1 cellular context compared by ENCODE assay signal in the genomic region with DNA sequence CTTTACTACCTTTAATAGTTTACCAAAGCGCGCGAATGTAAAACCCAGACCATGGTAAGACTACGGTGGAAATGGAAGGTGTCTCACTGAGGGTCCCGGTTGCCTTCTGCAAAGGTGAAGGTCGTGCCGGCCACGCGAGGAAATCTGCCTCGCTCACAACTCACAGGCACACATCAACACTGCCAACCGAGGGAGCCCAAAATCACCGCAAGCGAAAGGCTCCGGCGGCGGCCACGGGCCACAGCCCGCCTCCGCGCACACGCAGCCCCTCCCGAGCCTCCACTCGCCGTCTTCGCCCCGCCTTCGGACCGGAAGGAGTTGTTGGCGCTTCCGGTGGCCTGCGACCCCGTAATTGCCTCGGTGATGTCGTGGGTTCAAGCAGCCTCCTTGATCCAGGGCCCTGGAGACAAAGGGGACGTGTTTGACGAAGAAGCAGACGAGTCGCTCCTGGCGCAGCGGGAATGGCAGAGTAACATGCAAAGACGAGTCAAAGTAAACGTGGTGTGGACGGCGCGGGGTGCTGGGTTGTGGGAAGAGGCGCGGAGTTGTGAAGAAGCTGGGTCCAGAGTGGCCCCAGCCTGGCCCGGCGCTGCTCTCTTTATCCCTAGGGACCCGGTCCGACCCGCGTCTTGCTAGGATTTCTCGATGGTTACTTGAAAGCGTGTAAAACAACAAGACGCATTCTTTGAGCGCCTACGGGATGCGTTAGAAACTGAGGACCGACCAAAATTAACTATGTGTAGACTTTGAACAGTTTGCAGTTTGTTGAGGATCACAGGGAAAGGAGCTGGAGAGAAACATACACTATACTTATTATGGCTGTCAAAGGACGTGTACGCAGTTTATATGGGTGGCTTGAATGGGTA.
TF ChIP-seq lines count a peak whose summit lies in the region.

A gene with protein sequence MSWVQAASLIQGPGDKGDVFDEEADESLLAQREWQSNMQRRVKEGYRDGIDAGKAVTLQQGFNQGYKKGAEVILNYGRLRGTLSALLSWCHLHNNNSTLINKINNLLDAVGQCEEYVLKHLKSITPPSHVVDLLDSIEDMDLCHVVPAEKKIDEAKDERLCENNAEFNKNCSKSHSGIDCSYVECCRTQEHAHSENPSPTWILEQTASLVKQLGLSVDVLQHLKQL (plus strand): TSS at position 349 of the 866 bp plus-strand sequence. CDS start 15 bp downstream, at position 364.

TF ChIP-seq in HepG2, 621 proteins besides CTCF, POLR2A, EP300 and RAD21 (continued from another document and continues in another):
- TF ChIP-seq, protein P1, sequence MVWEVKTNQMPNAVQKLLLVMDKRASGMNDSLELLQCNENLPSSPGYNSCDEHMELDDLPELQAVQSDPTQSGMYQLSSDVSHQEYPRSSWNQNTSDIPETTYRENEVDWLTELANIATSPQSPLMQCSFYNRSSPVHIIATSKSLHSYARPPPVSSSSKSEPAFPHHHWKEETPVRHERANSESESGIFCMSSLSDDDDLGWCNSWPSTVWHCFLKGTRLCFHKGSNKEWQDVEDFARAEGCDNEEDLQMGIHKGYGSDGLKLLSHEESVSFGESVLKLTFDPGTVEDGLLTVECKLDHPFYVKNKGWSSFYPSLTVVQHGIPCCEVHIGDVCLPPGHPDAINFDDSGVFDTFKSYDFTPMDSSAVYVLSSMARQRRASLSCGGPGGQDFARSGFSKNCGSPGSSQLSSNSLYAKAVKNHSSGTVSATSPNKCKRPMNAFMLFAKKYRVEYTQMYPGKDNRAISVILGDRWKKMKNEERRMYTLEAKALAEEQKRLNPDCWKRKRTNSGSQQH (CRISPR knock-in tag; IDR thresholded peaks at IDR 0.05; ENCODE audit: low read depth) = peak; percentile 89
- TF ChIP-seq PITX1 (CRISPR knock-in tag; IDR thresholded peaks at IDR 0.05) (peak; percentile 84; the same call in 1 of the 2 replicates), SUZ12 (IDR thresholded peaks at IDR 0.05; ENCODE audit: low read depth, low read length) (no peak), HNRNPL (IDR thresholded peaks at IDR 0.05; ENCODE audit: low read depth, low read length) (0 out of 2 replicates have a peak, but pooled peaks have one; percentile 45), ZNF777 (CRISPR knock-in tag; IDR thresholded peaks at IDR 0.05) (peak; percentile 46; the same call in 1 of the 2 replicates), ZNF333 (CRISPR knock-in tag; IDR thresholded peaks at IDR 0.05; ENCODE audit: borderline replicate concordance) (peak; percentile 72; the same call in 1 of the 2 replicates), POGZ (CRISPR knock-in tag; IDR thresholded peaks at IDR 0.05) (peak; percentile 93), ZNF614 (CRISPR knock-in tag; IDR thresholded peaks at IDR 0.05; ENCODE audit: borderline replicate concordance) (peak; percentile 24; the same call in 1 of the 2 replicates), ZNF766 (CRISPR knock-in tag; IDR thresholded peaks at IDR 0.05; ENCODE audit: borderline replicate concordance) (peak; percentile 78; the same call in 1 of the 2 replicates), RXRB (CRISPR knock-in tag; IDR thresholded peaks at IDR 0.05; ENCODE audit: borderline replicate concordance) (peak; percentile 66), PAF1 (CRISPR knock-in tag; IDR thresholded peaks at IDR 0.05) (no peak), ZNF20 (CRISPR knock-in tag; IDR thresholded peaks at IDR 0.05) (no peak), ZBTB7B (CRISPR knock-in tag; IDR thresholded peaks at IDR 0.05) (peak; percentile 80; the same call in 1 of the 2 replicates), ZNF331 (CRISPR knock-in tag; IDR thresholded peaks at IDR 0.05) (0 out of 2 replicates have a peak, but pooled peaks have one; percentile 12), SOX6 (IDR thresholded peaks at IDR 0.05) (no peak), SOX6 (CRISPR knock-in tag; IDR thresholded peaks at IDR 0.05) (peak; percentile 69), RBM39 (IDR thresholded peaks at IDR 0.05; ENCODE audit: low read depth, low read length, poor library complexity, severe bottlenecking) (no peak), POLR2AphosphoS5 (IDR thresholded peaks at IDR 0.05; ENCODE audit: low read depth, low read length) (peak; percentile 98), PAX8 (CRISPR knock-in tag; IDR thresholded peaks at IDR 0.05; ENCODE audit: borderline replicate concordance) (0 out of 2 replicates have a peak, but pooled peaks have one; percentile 63), RBAK (CRISPR knock-in tag; IDR thresholded peaks at IDR 0.05) (no peak), ZNF274 (CRISPR knock-in tag; IDR thresholded peaks at IDR 0.05) (peak; percentile 75), DR1 (CRISPR knock-in tag; IDR thresholded peaks at IDR 0.05) (peak; percentile 83), ZNF234 (CRISPR knock-in tag; conservative IDR thresholded peaks at IDR 0.05) (no peak)
- TF ChIP-seq, protein P2, sequence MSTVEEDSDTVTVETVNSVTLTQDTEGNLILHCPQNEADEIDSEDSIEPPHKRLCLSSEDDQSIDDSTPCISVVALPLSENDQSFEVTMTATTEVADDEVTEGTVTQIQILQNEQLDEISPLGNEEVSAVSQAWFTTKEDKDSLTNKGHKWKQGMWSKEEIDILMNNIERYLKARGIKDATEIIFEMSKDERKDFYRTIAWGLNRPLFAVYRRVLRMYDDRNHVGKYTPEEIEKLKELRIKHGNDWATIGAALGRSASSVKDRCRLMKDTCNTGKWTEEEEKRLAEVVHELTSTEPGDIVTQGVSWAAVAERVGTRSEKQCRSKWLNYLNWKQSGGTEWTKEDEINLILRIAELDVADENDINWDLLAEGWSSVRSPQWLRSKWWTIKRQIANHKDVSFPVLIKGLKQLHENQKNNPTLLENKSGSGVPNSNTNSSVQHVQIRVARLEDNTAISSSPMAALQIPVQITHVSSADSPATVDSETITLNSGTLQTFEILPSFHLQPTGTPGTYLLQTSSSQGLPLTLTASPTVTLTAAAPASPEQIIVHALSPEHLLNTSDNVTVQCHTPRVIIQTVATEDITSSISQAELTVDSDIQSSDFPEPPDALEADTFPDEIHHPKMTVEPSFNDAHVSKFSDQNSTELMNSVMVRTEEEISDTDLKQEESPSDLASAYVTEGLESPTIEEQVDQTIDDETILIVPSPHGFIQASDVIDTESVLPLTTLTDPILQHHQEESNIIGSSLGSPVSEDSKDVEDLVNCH (CRISPR knock-in tag; IDR thresholded peaks at IDR 0.05) = no peak
- TF ChIP-seq, protein P3, sequence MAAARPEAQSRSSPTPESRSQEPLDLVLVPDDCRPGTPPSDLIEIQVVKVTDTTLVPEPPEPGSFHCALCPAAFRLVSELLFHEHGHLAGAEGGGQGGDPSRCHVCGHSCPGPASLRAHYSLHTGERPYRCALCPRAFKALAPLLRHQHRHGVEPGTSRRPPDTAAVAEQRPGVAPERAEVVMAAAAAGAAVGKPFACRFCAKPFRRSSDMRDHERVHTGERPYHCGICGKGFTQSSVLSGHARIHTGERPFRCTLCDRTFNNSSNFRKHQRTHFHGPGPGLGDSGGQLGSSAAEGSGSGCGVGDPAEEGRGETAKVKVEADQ (CRISPR knock-in tag; IDR thresholded peaks at IDR 0.05; ENCODE audit: borderline replicate concordance) = peak; percentile 78; the same call in 1 of the 2 replicates
- TF ChIP-seq, protein P4, sequence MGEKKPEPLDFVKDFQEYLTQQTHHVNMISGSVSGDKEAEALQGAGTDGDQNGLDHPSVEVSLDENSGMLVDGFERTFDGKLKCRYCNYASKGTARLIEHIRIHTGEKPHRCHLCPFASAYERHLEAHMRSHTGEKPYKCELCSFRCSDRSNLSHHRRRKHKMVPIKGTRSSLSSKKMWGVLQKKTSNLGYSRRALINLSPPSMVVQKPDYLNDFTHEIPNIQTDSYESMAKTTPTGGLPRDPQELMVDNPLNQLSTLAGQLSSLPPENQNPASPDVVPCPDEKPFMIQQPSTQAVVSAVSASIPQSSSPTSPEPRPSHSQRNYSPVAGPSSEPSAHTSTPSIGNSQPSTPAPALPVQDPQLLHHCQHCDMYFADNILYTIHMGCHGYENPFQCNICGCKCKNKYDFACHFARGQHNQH (CRISPR knock-in tag; IDR thresholded peaks at IDR 0.05) = peak; percentile 56; the same call in 1 of the 2 replicates
- TF ChIP-seq, protein P5, sequence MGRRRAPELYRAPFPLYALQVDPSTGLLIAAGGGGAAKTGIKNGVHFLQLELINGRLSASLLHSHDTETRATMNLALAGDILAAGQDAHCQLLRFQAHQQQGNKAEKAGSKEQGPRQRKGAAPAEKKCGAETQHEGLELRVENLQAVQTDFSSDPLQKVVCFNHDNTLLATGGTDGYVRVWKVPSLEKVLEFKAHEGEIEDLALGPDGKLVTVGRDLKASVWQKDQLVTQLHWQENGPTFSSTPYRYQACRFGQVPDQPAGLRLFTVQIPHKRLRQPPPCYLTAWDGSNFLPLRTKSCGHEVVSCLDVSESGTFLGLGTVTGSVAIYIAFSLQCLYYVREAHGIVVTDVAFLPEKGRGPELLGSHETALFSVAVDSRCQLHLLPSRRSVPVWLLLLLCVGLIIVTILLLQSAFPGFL (CRISPR knock-in tag; IDR thresholded peaks at IDR 0.05) = 0 out of 2 replicates have a peak, but pooled peaks have one; percentile 27
- TF ChIP-seq, protein P6, sequence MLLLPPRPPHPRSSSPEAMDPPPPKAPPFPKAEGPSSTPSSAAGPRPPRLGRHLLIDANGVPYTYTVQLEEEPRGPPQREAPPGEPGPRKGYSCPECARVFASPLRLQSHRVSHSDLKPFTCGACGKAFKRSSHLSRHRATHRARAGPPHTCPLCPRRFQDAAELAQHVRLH (CRISPR knock-in tag; IDR thresholded peaks at IDR 0.05; ENCODE audit: borderline replicate concordance, low read depth) = 0 out of 2 replicates have a peak, but pooled peaks have one; percentile 70
- TF ChIP-seq, protein P7, sequence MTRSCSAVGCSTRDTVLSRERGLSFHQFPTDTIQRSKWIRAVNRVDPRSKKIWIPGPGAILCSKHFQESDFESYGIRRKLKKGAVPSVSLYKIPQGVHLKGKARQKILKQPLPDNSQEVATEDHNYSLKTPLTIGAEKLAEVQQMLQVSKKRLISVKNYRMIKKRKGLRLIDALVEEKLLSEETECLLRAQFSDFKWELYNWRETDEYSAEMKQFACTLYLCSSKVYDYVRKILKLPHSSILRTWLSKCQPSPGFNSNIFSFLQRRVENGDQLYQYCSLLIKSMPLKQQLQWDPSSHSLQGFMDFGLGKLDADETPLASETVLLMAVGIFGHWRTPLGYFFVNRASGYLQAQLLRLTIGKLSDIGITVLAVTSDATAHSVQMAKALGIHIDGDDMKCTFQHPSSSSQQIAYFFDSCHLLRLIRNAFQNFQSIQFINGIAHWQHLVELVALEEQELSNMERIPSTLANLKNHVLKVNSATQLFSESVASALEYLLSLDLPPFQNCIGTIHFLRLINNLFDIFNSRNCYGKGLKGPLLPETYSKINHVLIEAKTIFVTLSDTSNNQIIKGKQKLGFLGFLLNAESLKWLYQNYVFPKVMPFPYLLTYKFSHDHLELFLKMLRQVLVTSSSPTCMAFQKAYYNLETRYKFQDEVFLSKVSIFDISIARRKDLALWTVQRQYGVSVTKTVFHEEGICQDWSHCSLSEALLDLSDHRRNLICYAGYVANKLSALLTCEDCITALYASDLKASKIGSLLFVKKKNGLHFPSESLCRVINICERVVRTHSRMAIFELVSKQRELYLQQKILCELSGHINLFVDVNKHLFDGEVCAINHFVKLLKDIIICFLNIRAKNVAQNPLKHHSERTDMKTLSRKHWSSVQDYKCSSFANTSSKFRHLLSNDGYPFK (CRISPR knock-in tag; IDR thresholded peaks at IDR 0.05; ENCODE audit: borderline replicate concordance) = peak; percentile 100
- TF ChIP-seq, protein P8, sequence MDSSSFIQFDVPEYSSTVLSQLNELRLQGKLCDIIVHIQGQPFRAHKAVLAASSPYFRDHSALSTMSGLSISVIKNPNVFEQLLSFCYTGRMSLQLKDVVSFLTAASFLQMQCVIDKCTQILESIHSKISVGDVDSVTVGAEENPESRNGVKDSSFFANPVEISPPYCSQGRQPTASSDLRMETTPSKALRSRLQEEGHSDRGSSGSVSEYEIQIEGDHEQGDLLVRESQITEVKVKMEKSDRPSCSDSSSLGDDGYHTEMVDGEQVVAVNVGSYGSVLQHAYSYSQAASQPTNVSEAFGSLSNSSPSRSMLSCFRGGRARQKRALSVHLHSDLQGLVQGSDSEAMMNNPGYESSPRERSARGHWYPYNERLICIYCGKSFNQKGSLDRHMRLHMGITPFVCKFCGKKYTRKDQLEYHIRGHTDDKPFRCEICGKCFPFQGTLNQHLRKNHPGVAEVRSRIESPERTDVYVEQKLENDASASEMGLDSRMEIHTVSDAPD (CRISPR knock-in tag; IDR thresholded peaks at IDR 0.05) = no peak
- TF ChIP-seq, protein P9, sequence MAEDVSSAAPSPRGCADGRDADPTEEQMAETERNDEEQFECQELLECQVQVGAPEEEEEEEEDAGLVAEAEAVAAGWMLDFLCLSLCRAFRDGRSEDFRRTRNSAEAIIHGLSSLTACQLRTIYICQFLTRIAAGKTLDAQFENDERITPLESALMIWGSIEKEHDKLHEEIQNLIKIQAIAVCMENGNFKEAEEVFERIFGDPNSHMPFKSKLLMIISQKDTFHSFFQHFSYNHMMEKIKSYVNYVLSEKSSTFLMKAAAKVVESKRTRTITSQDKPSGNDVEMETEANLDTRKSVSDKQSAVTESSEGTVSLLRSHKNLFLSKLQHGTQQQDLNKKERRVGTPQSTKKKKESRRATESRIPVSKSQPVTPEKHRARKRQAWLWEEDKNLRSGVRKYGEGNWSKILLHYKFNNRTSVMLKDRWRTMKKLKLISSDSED (CRISPR knock-in tag; IDR thresholded peaks at IDR 0.05) = no peak; the same call in 1 of the 2 replicates
- TF ChIP-seq, protein P10, sequence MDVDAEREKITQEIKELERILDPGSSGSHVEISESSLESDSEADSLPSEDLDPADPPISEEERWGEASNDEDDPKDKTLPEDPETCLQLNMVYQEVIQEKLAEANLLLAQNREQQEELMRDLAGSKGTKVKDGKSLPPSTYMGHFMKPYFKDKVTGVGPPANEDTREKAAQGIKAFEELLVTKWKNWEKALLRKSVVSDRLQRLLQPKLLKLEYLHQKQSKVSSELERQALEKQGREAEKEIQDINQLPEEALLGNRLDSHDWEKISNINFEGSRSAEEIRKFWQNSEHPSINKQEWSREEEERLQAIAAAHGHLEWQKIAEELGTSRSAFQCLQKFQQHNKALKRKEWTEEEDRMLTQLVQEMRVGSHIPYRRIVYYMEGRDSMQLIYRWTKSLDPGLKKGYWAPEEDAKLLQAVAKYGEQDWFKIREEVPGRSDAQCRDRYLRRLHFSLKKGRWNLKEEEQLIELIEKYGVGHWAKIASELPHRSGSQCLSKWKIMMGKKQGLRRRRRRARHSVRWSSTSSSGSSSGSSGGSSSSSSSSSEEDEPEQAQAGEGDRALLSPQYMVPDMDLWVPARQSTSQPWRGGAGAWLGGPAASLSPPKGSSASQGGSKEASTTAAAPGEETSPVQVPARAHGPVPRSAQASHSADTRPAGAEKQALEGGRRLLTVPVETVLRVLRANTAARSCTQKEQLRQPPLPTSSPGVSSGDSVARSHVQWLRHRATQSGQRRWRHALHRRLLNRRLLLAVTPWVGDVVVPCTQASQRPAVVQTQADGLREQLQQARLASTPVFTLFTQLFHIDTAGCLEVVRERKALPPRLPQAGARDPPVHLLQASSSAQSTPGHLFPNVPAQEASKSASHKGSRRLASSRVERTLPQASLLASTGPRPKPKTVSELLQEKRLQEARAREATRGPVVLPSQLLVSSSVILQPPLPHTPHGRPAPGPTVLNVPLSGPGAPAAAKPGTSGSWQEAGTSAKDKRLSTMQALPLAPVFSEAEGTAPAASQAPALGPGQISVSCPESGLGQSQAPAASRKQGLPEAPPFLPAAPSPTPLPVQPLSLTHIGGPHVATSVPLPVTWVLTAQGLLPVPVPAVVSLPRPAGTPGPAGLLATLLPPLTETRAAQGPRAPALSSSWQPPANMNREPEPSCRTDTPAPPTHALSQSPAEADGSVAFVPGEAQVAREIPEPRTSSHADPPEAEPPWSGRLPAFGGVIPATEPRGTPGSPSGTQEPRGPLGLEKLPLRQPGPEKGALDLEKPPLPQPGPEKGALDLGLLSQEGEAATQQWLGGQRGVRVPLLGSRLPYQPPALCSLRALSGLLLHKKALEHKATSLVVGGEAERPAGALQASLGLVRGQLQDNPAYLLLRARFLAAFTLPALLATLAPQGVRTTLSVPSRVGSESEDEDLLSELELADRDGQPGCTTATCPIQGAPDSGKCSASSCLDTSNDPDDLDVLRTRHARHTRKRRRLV (CRISPR knock-in tag; IDR thresholded peaks at IDR 0.05) = peak; percentile 98
